ENCODE assay signal across 11 cellular contexts in the genomic region with DNA sequence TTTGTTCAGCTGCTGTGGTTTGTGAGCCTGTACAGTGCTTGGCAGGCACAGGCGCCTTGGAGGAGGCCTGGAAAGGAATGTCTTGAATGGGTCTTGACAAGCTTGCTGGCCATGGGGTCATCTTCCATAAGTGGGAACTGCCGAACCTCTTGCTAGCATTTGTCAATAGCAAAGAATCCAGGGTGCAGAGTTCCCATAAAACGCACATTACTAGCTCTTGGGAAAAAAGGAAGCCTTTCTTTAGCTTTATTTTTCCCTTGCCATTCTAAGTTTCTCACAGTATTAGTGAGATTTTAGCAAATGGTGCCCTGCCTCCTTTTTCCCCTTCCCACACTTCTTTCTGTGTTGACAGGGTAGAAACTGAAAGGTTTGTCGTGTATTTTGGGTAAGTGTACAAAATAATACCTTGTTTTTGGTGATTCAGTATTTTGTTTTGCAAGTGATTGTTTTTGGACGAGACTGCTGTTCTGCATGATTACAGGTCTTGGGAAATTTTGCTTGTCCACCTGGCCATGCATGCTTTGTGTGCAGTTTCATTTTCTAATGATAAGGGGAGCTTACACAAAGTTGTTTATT.
DNase-seq lines count a peak whose midpoint lies in the region; ATAC-seq and TF ChIP-seq lines count a peak whose summit lies in the region.
"Had no signal": no experiment of that assay in that cellular context is flagged by ENCODE, and none has a peak within 500 bp of the region (broad histone marks: within the 10 kb centered on the region; RNA-seq: fewer than 3 reads in every experiment).

No MANE protein-coding gene starts in this region.

- peaks cover 7% of the 10 kb centered on the region for H3K27me3 Mint-ChIP-seq in activated naive CD8-positive, alpha-beta T cell treated with anti-CD3 and anti-CD28 coated beads, Interleukin-2, amount 50 U/mL, for 24 hours

- intact Hi-C loops in thyroid gland (cut with DNase I): no loop called here

- no peaks in the 10 kb centered on the region for H3K36me3 Mint-ChIP-seq in activated naive CD8-positive, alpha-beta T cell treated with anti-CD3 and anti-CD28 coated beads, Interleukin-2, amount 50 U/mL, for 24 hours (ENCODE audit: low read depth)
- H3K36me3 Mint-ChIP-seq: natural killer cell had no signal

- H3K27ac ChIP-seq in thyroid gland: peak overlapping the region; percentile 71 to 83 (median 76)
- H3K27ac ChIP-seq: vagina had no signal

- no peak for TF ChIP-seq POLR2A in thyroid gland (IDR thresholded peaks at IDR 0.05)

- H3K4me3 ChIP-seq in choroid plexus epithelial cell (ENCODE audit: low read depth, low read length) (no peak overlapping the region), thyroid gland (replicated peaks in 1 of 3) (no peak overlapping the region)
- H3K4me3 ChIP-seq: vagina had no signal

- H3K27me3 ChIP-seq in thyroid gland: no peaks in the 10 kb centered on the region
- H3K27me3 ChIP-seq: vagina had no signal

- DNase-seq in NCI-H82 (lab: John Stamatoyannopoulos, UW): peak; percentile 42
- no peak for DNase-seq in NCI-H82 treated with DMSO at 0.1 percent for 48 hours (lab: John Stamatoyannopoulos, UW; ENCODE audit: unreplicated experiment)
- peak; percentile 39 for DNase-seq in choroid plexus epithelial cell (ENCODE audit: low read depth)
- peak; percentile 51 to 70 for DNase-seq in thyroid gland
- no peak for DNase-seq in activated naive CD8-positive, alpha-beta T cell treated with anti-CD3 and anti-CD28 coated beads, Interleukin-2, amount 50 U/mL, for 24 hours
- DNase-seq in NCI-H2107 (lab: John Stamatoyannopoulos, UW): no peak
- no peak for DNase-seq in DMS 273 treated with DMSO at 0.1 percent for 48 hours (lab: John Stamatoyannopoulos, UW)
- DNase-seq: HFFc6, natural killer cell had no signal

- H3K4me1 ChIP-seq in thyroid gland: peaks cover 14 to 15% of the 10 kb centered on the region in 2 donors
- H3K4me1 ChIP-seq: vagina had no signal

- no peak overlapping the region for H3K4me3 Mint-ChIP-seq in activated naive CD8-positive, alpha-beta T cell treated with anti-CD3 and anti-CD28 coated beads, Interleukin-2, amount 50 U/mL, for 24 hours
- H3K4me3 Mint-ChIP-seq: HFFc6, natural killer cell had no signal

- peak; percentile 44 for ATAC-seq in HG03442 (IDR thresholded peaks at IDR 0.05; ENCODE audit: unreplicated experiment)
- ATAC-seq in activated naive CD8-positive, alpha-beta T cell treated with anti-CD3 and anti-CD28 coated beads, Interleukin-2, amount 50 U/mL, for 24 hours: no peak
- ATAC-seq: natural killer cell had no signal

- TF ChIP-seq CTCF in choroid plexus epithelial cell (conservative IDR thresholded peaks at IDR 0.05; ENCODE audit: low read depth, low read length): no peak
- TF ChIP-seq CTCF in thyroid gland (IDR thresholded peaks at IDR 0.05): no peak

- no peaks in the 10 kb centered on the region for H3K9me3 ChIP-seq in thyroid gland
- H3K9me3 ChIP-seq: vagina had no signal

- H3K27ac Mint-ChIP-seq in activated naive CD8-positive, alpha-beta T cell treated with anti-CD3 and anti-CD28 coated beads, Interleukin-2, amount 50 U/mL, for 24 hours: no peak overlapping the region
- H3K27ac Mint-ChIP-seq: HFFc6, natural killer cell had no signal

- H3K4me1 Mint-ChIP-seq in activated naive CD8-positive, alpha-beta T cell treated with anti-CD3 and anti-CD28 coated beads, Interleukin-2, amount 50 U/mL, for 24 hours: no peaks in the 10 kb centered on the region
- H3K4me1 Mint-ChIP-seq: natural killer cell had no signal

- WGBS in thyroid gland, 2 donors: 32 to 38% methylated on average over 5 of the region's 5 CpGs

- no peaks in the 10 kb centered on the region for H3K36me3 ChIP-seq in thyroid gland
- H3K36me3 ChIP-seq: vagina had no signal

- H3K9me3 Mint-ChIP-seq in activated naive CD8-positive, alpha-beta T cell treated with anti-CD3 and anti-CD28 coated beads, Interleukin-2, amount 50 U/mL, for 24 hours: no peaks in the 10 kb centered on the region
- H3K9me3 Mint-ChIP-seq: natural killer cell had no signal

Comparison
In these comparisons a context has a peak if more than half of its experiments do, and no peak if none do; other contexts are left out.
1. DNase-seq: peak in NCI-H82 (single experiment), choroid plexus epithelial cell (single experiment) and thyroid gland (2 of 2); none in NCI-H82 treated with DMSO at 0.1 percent for 48 hours (single experiment), activated naive CD8-positive, alpha-beta T cell treated with anti-CD3 and anti-CD28 coated beads, Interleukin-2, amount 50 U/mL, for 24 hours (single experiment), NCI-H2107 (single experiment) and DMS 273 treated with DMSO at 0.1 percent for 48 hours (single experiment).